ENCODE assay signal across 13 cellular contexts in genomic region chr12:7068240-7068993, GRCh38. TPM values are rescaled to one million over a fixed set of nuclear protein-coding genes. Genes with fewer than 3 reads are reported as not detected.
DNase-seq lines count a peak whose midpoint lies in the region; ATAC-seq, FAIRE-seq and TF ChIP-seq lines count a peak whose summit lies in the region.
"Had no signal": no experiment of that assay in that cellular context is flagged by ENCODE, and none has a peak within 500 bp of the region (broad histone marks: within the 10 kb centered on the region; RNA-seq: fewer than 3 reads in every experiment).

No MANE protein-coding gene starts in this region.

- DNase-seq in EL (peak; percentile 34), astrocyte of the hippocampus (ENCODE audit: low read depth, low spot score) (peak; percentile 16), right cardiac atrium (peak; percentile 46 to 79 (median 65)), pancreas (no peak), SIG-M5 treated with dmso at 0.1 percent for 504 hours (lab: John Stamatoyannopoulos, UW; ENCODE audit: unreplicated experiment) (no peak), SIG-M5 (lab: John Stamatoyannopoulos, UW) (no peak), OCI-M2 (lab: John Stamatoyannopoulos, UW; ENCODE audit: unreplicated experiment) (no peak)
- no peak for DNase-seq in stimulated activated naive CD8-positive, alpha-beta T cell treated with anti-CD3 and anti-CD28 coated beads, Interleukin-15, Interleukin-2, amounts not matched to agents 100 U/mL and 50 U/mL, for 24 hours
- DNase-seq: naive thymus-derived CD8-positive, alpha-beta T cell; NCI-H1436 treated with DMSO at 0.1 percent for 48 hours; NCI-H526 treated with DMSO at 0.1 percent for 48 hours; SHP77 had no signal

- no peaks in the 10 kb centered on the region for H3K9me3 ChIP-seq in right cardiac atrium (ENCODE audit: control insufficient read depth, low read length)
- no peaks in the 10 kb centered on the region for H3K9me3 ChIP-seq in pancreas

- intact Hi-C loops in right cardiac atrium (cut with DNase I) = no loop called here
- intact Hi-C loops in pancreas (cut with DNase I) = no loop called here

- peaks cover 11% of the 10 kb centered on the region for H3K4me1 ChIP-seq in right cardiac atrium (ENCODE audit: control insufficient read depth, insufficient read depth, low read length)
- H3K4me1 ChIP-seq in pancreas = peaks cover 0 to 5% (median 0%) of the 10 kb centered on the region in 3 donors

- peak overlapping the region; percentile 43 for H3K27ac ChIP-seq in right cardiac atrium (ENCODE audit: low read length)
- peak overlapping the region; percentile 28 to 71 (median 47) for H3K27ac ChIP-seq in pancreas

- FAIRE-seq in pancreas (lab: Jason Lieb, UNC) = no peak
- FAIRE-seq: H1 had no signal

- H3K27me3 ChIP-seq in right cardiac atrium (ENCODE audit: control insufficient read depth, insufficient read depth) (no peaks in the 10 kb centered on the region), pancreas (no peaks in the 10 kb centered on the region)

- WGBS in right cardiac atrium = 43% methylated on average over 11 of the region's 11 CpGs
- WGBS in pancreas, 2 donors = 51 to 62% methylated on average over 11 of the region's 11 CpGs

- TF ChIP-seq CTCF in pancreas (IDR thresholded peaks at IDR 0.05) = no peak

- H3K36me3 ChIP-seq in pancreas = no peaks in the 10 kb centered on the region

- peak; percentile 84 to 86 for ATAC-seq in right cardiac atrium
- ATAC-seq in pancreas = peak; percentile 53 to 82 (median 79)
- ATAC-seq in stimulated activated naive CD8-positive, alpha-beta T cell treated with anti-CD3 and anti-CD28 coated beads, Interleukin-15, Interleukin-2, amounts not matched to agents 100 U/mL and 50 U/mL, for 24 hours = no peak
- ATAC-seq: naive thymus-derived CD8-positive, alpha-beta T cell had no signal

- H3K4me3 ChIP-seq in right cardiac atrium (ENCODE audit: low read length) (no peak overlapping the region), pancreas (no peak overlapping the region)

RNA-seq across cellular contexts. Expression of gene C1S, which starts 7.9 kb away (rescaled TPM):
- total RNA-seq in right cardiac atrium (100 to 1,000 TPM; 162 to 288 (median 238) TPM), pancreas (100 to 1,000 TPM in 1 of 6 donors, 10 to 100 TPM in 5; 20.4 to 162 (median 58.8) TPM)
- polyA plus RNA-seq in right cardiac atrium (126 TPM), pancreas (10 to 100 TPM; 36.5 to 47.2 TPM)

RNA-seq across cellular contexts. Expression of gene C1R, which starts 23.8 kb away (rescaled TPM):
- total RNA-seq in right cardiac atrium (100 to 1,000 TPM; 245 to 447 (median 372) TPM), pancreas (100 to 1,000 TPM in 2 of 6 donors, 10 to 100 TPM in 4; 20.2 to 212 (median 66.8) TPM)
- polyA plus RNA-seq in right cardiac atrium (201 TPM), pancreas (10 to 100 TPM; 54.9 to 66.1 TPM)

RNA-seq across cellular contexts. Expression of gene C1RL, which starts 40.6 kb away (rescaled TPM):
- 10 to 100 TPM; 17.6 to 29.6 (median 21.6) TPM for total RNA-seq in right cardiac atrium
- polyA plus RNA-seq in right cardiac atrium = 16.7 TPM
- total RNA-seq in pancreas = 10 to 100 TPM; 36.8 to 57.7 (median 44.7) TPM
- 10 to 100 TPM; 36.5 to 60.5 TPM for polyA plus RNA-seq in pancreas

RNA-seq across cellular contexts. Expression of gene LPCAT3, which starts 50.1 kb away (rescaled TPM):
- total RNA-seq in right cardiac atrium (10 to 100 TPM; 14.0 to 22.2 (median 19.2) TPM), pancreas (10 to 100 TPM; 22.4 to 36.5 (median 32.4) TPM)
- polyA plus RNA-seq in right cardiac atrium (17.8 TPM), pancreas (10 to 100 TPM; 23.0 to 32.6 TPM)

Comparison
In these comparisons a context has a peak if more than half of its experiments do, and no peak if none do; other contexts are left out.
1. DNase-seq: peak in EL (single experiment), astrocyte of the hippocampus (single experiment) and right cardiac atrium (3 of 3); none in pancreas (0 of 6), SIG-M5 treated with dmso at 0.1 percent for 504 hours (single experiment), stimulated activated naive CD8-positive, alpha-beta T cell treated with anti-CD3 and anti-CD28 coated beads, Interleukin-15, Interleukin-2, amounts not matched to agents 100 U/mL and 50 U/mL, for 24 hours (single experiment), SIG-M5 (single experiment) and OCI-M2 (single experiment).